In the genomic region with DNA sequence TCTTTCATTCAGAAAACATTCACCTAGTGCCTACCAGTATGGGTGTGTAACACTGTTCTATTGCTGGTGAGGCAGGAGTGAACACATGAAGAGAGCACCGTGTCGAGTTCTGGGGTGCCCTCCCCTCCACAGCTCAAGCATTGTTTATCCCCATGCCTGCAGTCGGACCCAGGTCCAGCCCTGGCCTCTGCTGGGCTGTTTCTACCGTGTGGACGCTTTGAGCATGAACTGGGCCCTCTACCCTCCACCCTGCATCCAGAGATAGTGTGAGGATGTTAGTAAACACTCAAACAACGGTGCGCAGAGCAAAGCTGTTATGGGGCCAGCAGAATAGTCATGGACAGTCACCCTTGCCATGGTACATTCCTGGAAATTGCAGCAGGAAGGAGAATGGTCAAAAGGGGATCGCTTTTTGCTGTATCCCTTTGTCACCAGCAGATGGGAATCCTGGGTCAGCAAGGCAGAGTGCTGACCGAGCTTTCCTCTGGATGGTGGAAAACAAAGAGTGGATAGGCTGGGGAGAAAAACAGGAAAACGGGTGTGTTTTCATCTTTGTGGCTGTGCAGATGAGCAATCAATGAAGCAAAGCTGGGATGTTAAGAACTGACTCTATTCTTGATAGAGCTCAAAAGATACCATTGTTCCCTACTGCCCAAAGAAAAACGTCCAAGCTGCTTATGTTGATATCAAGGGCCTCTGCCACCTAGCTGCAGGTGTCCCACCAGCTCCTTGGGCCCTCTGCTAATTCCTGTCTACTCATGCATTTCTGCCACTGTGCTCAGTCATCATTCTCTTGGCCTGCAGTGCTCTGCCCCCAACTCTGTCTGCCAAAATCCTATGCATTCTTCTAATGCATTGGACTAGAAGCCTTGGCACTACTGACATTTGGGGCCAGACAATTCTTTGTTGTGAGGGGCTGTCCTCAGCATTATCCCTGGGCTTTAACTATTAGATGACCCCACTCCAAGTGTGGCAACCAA, we compare ENCODE assay signal across 10 cellular contexts. TPM values are rescaled to one million over a fixed set of nuclear protein-coding genes. Genes with fewer than 3 reads are reported as not detected.
DNase-seq lines count a peak whose midpoint lies in the region; ATAC-seq and TF ChIP-seq lines count a peak whose summit lies in the region.
"Had no signal": no experiment of that assay in that cellular context is flagged by ENCODE, and none has a peak within 500 bp of the region (broad histone marks: within the 10 kb centered on the region; RNA-seq: fewer than 3 reads in every experiment).

No MANE protein-coding gene starts in this region.

- no peaks in the 10 kb centered on the region for H3K9me3 ChIP-seq in left lung
- no peaks in the 10 kb centered on the region for H3K9me3 ChIP-seq in transverse colon

- H3K36me3 ChIP-seq in left lung (no peaks in the 10 kb centered on the region), transverse colon (no peaks in the 10 kb centered on the region)

- H3K27me3 ChIP-seq in dorsolateral prefrontal cortex: no peaks in the 10 kb centered on the region
- peaks cover 0 to 24% of the 10 kb centered on the region in 2 donors for H3K27me3 ChIP-seq in left lung
- H3K27me3 ChIP-seq in transverse colon: no peaks in the 10 kb centered on the region

- H3K27me3 Mint-ChIP-seq in stimulated activated memory B cell treated with anti-CD40 and anti-IgM and Interleukin-4, amounts not matched to agents 10 μg/mL and 1 μg/mL and 100 μg/mL, for 72 hours: peaks cover 33% of the 10 kb centered on the region

- peak in 54 of 56 donors; percentile 29 to 77 (median 58) for TF ChIP-seq CTCF in dorsolateral prefrontal cortex (IDR thresholded peaks at IDR 0.05 in 54 of 56, conservative IDR thresholded peaks at IDR 0.05 in 2 of 56; ENCODE audit: low read depth in 1 of 56, partially characterized antibody in 56 of 56)
- no peak for TF ChIP-seq CTCF in left lung (IDR thresholded peaks at IDR 0.05)
- TF ChIP-seq CTCF in transverse colon (IDR thresholded peaks at IDR 0.05): peak; percentile 25 to 50 (median 33)

- intact Hi-C loops in dorsolateral prefrontal cortex (cut with DNase I): loop anchor here (2.0 to 10.0 kb wide), 3 partner anchors 68 to 84 kb away; no protein-coding TSS in a partner anchor
- intact Hi-C loops in left lung (cut with DNase I): no loop called here
- intact Hi-C loops in transverse colon (cut with DNase I; ENCODE audit: low total_unique reads): no loop called here

- H3K4me1 ChIP-seq in left lung (no peaks in the 10 kb centered on the region), transverse colon (peaks cover 18 to 50% (median 28%) of the 10 kb centered on the region in 4 donors)

- in situ Hi-C loops in transverse colon (cut with MboI; ENCODE audit: low pct_ligation_motif_present in 1 of 4, low pct_unique_long_range_greater_than_20kb in 1 of 4, low sequenced_read_pairs in 3 of 4): no loop called here

- no peak for TF ChIP-seq EP300 in transverse colon (IDR thresholded peaks at IDR 0.05; ENCODE audit: low read depth)

- TF ChIP-seq POLR2A in transverse colon (IDR thresholded peaks at IDR 0.05): no peak

- no peak overlapping the region for H3K4me3 Mint-ChIP-seq in stimulated activated memory B cell treated with anti-CD40 and anti-IgM and Interleukin-4, amounts not matched to agents 10 μg/mL and 1 μg/mL and 100 μg/mL, for 72 hours
- H3K4me3 Mint-ChIP-seq: activated CD4-positive, alpha-beta T cell treated with anti-CD3 and anti-CD28 coated beads, Interleukin-2, amount 10 ng/mL, durations not matched to agents 7 days and 5 days had no signal

- 56 to 59% methylated on average over 3 to 11 of the region's 11 CpGs for WGBS in transverse colon (ENCODE audit: low coverage in 1 of 2), 2 donors

- H3K4me3 ChIP-seq in dorsolateral prefrontal cortex (no peak overlapping the region), left lung (no peak overlapping the region), transverse colon (no peak overlapping the region)

- H3K4me1 Mint-ChIP-seq in stimulated activated memory B cell treated with anti-CD40 and anti-IgM and Interleukin-4, amounts not matched to agents 10 μg/mL and 1 μg/mL and 100 μg/mL, for 72 hours: no peaks in the 10 kb centered on the region
- H3K4me1 Mint-ChIP-seq: activated CD4-positive, alpha-beta T cell treated with anti-CD3 and anti-CD28 coated beads, Interleukin-2, amount 10 ng/mL, durations not matched to agents 7 days and 5 days had no signal

- peak; percentile 54 for ATAC-seq in left lung
- no peak for ATAC-seq in stimulated activated memory B cell treated with anti-CD40 and anti-IgM and Interleukin-4, amounts not matched to agents 10 μg/mL and 1 μg/mL and 100 μg/mL, for 72 hours

- no peak overlapping the region for H3K27ac Mint-ChIP-seq in stimulated activated memory B cell treated with anti-CD40 and anti-IgM and Interleukin-4, amounts not matched to agents 10 μg/mL and 1 μg/mL and 100 μg/mL, for 72 hours
- H3K27ac Mint-ChIP-seq: activated CD4-positive, alpha-beta T cell treated with anti-CD3 and anti-CD28 coated beads, Interleukin-2, amount 10 ng/mL, durations not matched to agents 7 days and 5 days had no signal

- H3K9me3 Mint-ChIP-seq in stimulated activated memory B cell treated with anti-CD40 and anti-IgM and Interleukin-4, amounts not matched to agents 10 μg/mL and 1 μg/mL and 100 μg/mL, for 72 hours: no peaks in the 10 kb centered on the region
- H3K9me3 Mint-ChIP-seq: activated CD4-positive, alpha-beta T cell treated with anti-CD3 and anti-CD28 coated beads, Interleukin-2, amount 10 ng/mL, durations not matched to agents 7 days and 5 days had no signal

- H3K27ac ChIP-seq in dorsolateral prefrontal cortex (peak overlapping the region in 58 of 59 donors; percentile 22 to 90 (median 75)), left lung (no peak overlapping the region), transverse colon (peak overlapping the region in 3 of 4 donors; percentile 56 to 69 (median 58))

- DNase-seq in DMS53 (lab: John Stamatoyannopoulos, UW): peak; percentile 62
- DNase-seq in DMS53 treated with DMSO at 0.1 percent for 48 hours (lab: John Stamatoyannopoulos, UW; ENCODE audit: unreplicated experiment): no peak
- DNase-seq in dorsolateral prefrontal cortex: peak in 6 of 10 donors; percentile 16 to 66 (median 46)
- no peak for DNase-seq in left lung
- no peak for DNase-seq in transverse colon
- no peak for DNase-seq in activated effector memory CD4-positive, alpha-beta T cell treated with Interleukin-2 at 50 U/mL for 16 hours
- DNase-seq in stimulated activated CD4-positive, alpha-beta T cell treated with anti-CD3 and anti-CD28 coated beads, Interleukin-4, amount 100 ng/mL, for 24 hours: no peak
- DNase-seq: activated CD4-positive, alpha-beta T cell treated with anti-CD3 and anti-CD28 coated beads, Interleukin-2, amount 10 ng/mL, durations not matched to agents 7 days and 5 days; MV-4-11 had no signal

- no peaks in the 10 kb centered on the region for H3K36me3 Mint-ChIP-seq in stimulated activated memory B cell treated with anti-CD40 and anti-IgM and Interleukin-4, amounts not matched to agents 10 μg/mL and 1 μg/mL and 100 μg/mL, for 72 hours

RNA-seq across cellular contexts. Expression of a gene that starts 38.7 kb away (rescaled TPM):
- 10 to 100 TPM; 24.2 to 90.3 (median 63.8) TPM for total RNA-seq in dorsolateral prefrontal cortex
- total RNA-seq in left lung: 1 to 10 TPM; 4.8 to 8.0 TPM
- total RNA-seq in transverse colon: 100 to 1,000 TPM in 1 of 4 donors, 10 to 100 TPM in 3; 14.1 to 196 (median 32.3) TPM

Comparison
In these comparisons a context has a peak if more than half of its experiments do, and no peak if none do; other contexts are left out.
1. DNase-seq: peak in DMS53 (single experiment) and dorsolateral prefrontal cortex (6 of 10); none in DMS53 treated with DMSO at 0.1 percent for 48 hours (single experiment), left lung (0 of 2), transverse colon (single experiment), activated effector memory CD4-positive, alpha-beta T cell treated with Interleukin-2 at 50 U/mL for 16 hours (single experiment) and stimulated activated CD4-positive, alpha-beta T cell treated with anti-CD3 and anti-CD28 coated beads, Interleukin-4, amount 100 ng/mL, for 24 hours (single experiment).
2. H3K27ac ChIP-seq: peak in dorsolateral prefrontal cortex (58 of 59) and transverse colon (3 of 4); none in left lung (0 of 2).
3. CTCF ChIP-seq: peak in dorsolateral prefrontal cortex (54 of 56) and transverse colon (5 of 5); none in left lung (0 of 2).
4. intact Hi-C loops: an anchor here in dorsolateral prefrontal cortex (2.0 to 10.0 kb wide); none called in left lung and transverse colon.